ENCODE assay signal across 8 cellular contexts in genomic region chr2:239240480-239240881, GRCh38.
DNase-seq lines count a peak whose midpoint lies in the region; ATAC-seq, FAIRE-seq and TF ChIP-seq lines count a peak whose summit lies in the region.

No MANE protein-coding gene starts in this region.

- H3K9me3 Mint-ChIP-seq in endodermal cell, result no peaks in the 10 kb centered on the region

- FAIRE-seq in HepG2 (lab: Jason Lieb, UNC), result no peak

- no peak overlapping the region for H2AFZ ChIP-seq in HepG2 (ENCODE audit: low read length)

- intact Hi-C loops in HepG2 (cut with micrococcal nuclease; ENCODE audit: unreplicated experiment), result no loop called here

- H3K4me3 Mint-ChIP-seq in endodermal cell, result no peak overlapping the region

- no peak for TF ChIP-seq EP300 in HepG2 (IDR thresholded peaks at IDR 0.05; ENCODE audit: low read depth in 2 of 2, low read length in 2 of 2)
- no peak for TF ChIP-seq EP300 in HepG2 (CRISPR knock-in tag; IDR thresholded peaks at IDR 0.05; ENCODE audit: borderline replicate concordance)

- no peaks in the 10 kb centered on the region for H3K9me3 ChIP-seq in liver (ENCODE audit: control insufficient read depth in 4 of 4, low read length in 3 of 4)
- H3K9me3 ChIP-seq in HepG2 (ENCODE audit: low read length), result no peaks in the 10 kb centered on the region
- no peaks in the 10 kb centered on the region for H3K9me3 ChIP-seq in endodermal cell (ENCODE audit: control insufficient read depth, low read length)
- H3K9me3 ChIP-seq in muscle layer of duodenum (ENCODE audit: control insufficient read depth in 1 of 2, low read length in 2 of 2), result no peaks in the 10 kb centered on the region

- TF ChIP-seq POLR2A in HepG2 (IDR thresholded peaks at IDR 0.05; ENCODE audit: insufficient read depth in 1 of 2, low read depth in 2 of 2, low read length in 2 of 2), result no peak

- H3K4me1 ChIP-seq in liver (ENCODE audit: control insufficient read depth in 4 of 4, insufficient read depth in 4 of 4, low read length in 3 of 4) (peaks cover 21 to 44% (median 36%) of the 10 kb centered on the region in 4 donors), HepG2 (ENCODE audit: insufficient read depth, low read length) (no peaks in the 10 kb centered on the region), endodermal cell (ENCODE audit: control insufficient read depth, insufficient read depth, low read length) (peaks cover 5% of the 10 kb centered on the region), muscle layer of duodenum (ENCODE audit: control insufficient read depth in 1 of 2, insufficient read depth in 2 of 2, low read length in 2 of 2) (peaks cover 5 to 53% of the 10 kb centered on the region in 2 donors)

- H3K4me3 ChIP-seq in liver (ENCODE audit: low read depth in 1 of 3, low read length in 3 of 3) (no peak overlapping the region), HepG2 (replicated peaks in 1 of 3; ENCODE audit: insufficient read depth in 1 of 3, low read depth in 2 of 3, low read length in 3 of 3) (no peak overlapping the region), endodermal cell (ENCODE audit: low read length) (no peak overlapping the region), muscle layer of duodenum (ENCODE audit: low read depth in 1 of 2, low read length in 2 of 2) (peak overlapping the region; percentile 18 to 32)

- H3K27me3 ChIP-seq in liver (ENCODE audit: control insufficient read depth in 4 of 4, insufficient read depth in 4 of 4, low read length in 3 of 4) (no peaks in the 10 kb centered on the region), HepG2 (ENCODE audit: control insufficient read depth in 1 of 2, insufficient read depth in 2 of 2, low read length in 2 of 2) (no peaks in the 10 kb centered on the region), endodermal cell (ENCODE audit: control insufficient read depth, insufficient read depth, low read length, poor library complexity, severe bottlenecking) (no peaks in the 10 kb centered on the region), muscle layer of duodenum (ENCODE audit: low read depth, low read length) (no peaks in the 10 kb centered on the region)

- H4K20me1 ChIP-seq in HepG2 (ENCODE audit: insufficient read depth, low read length), result peaks cover 3% of the 10 kb centered on the region; the same call in 1 of the 2 replicates

- ATAC-seq in HepG2 (no peak), HG03135 (IDR thresholded peaks at IDR 0.05; ENCODE audit: unreplicated experiment) (no peak)

- in situ Hi-C loops in HepG2 (cut with HindIII; ENCODE audit: extremely low pct_ligation_motif_present, low pct_unique_long_range_greater_than_20kb), result no loop called here

- DNase-seq in HepG2 (ENCODE audit: low spot score), result no peak
- peak; percentile 33 for DNase-seq in endodermal cell
- DNase-seq in ureter (ENCODE audit: low spot score), result peak; percentile 59
- no peak for DNase-seq in T-helper 9 cell
- DNase-seq in cerebellum (ENCODE audit: low spot score), result no peak

- peaks cover 3% of the 10 kb centered on the region for H3K79me2 ChIP-seq in HepG2 (ENCODE audit: insufficient read depth, low read length)

- H3K9ac ChIP-seq in liver (ENCODE audit: low read depth in 1 of 2, low read length in 2 of 2) (no peak overlapping the region), HepG2 (ENCODE audit: insufficient read depth, low read depth, low read length) (no peak overlapping the region), endodermal cell (ENCODE audit: extremely low read depth, low read length, poor library complexity, severe bottlenecking) (no peak overlapping the region)

- WGBS in liver, result 56% methylated on average over 14 of the region's 14 CpGs
- 94% methylated on average over 14 of the region's 14 CpGs for WGBS in HepG2 (ENCODE audit: low lambda C conversion rate)
- 93 to 97% methylated on average over 12 to 14 of the region's 14 CpGs for WGBS in endodermal cell (ENCODE audit: insufficient coverage in 1 of 2, insufficient read length in 1 of 2), 2 experiments

- no peaks in the 10 kb centered on the region for H3K36me3 Mint-ChIP-seq in endodermal cell (ENCODE audit: low read depth)

- no peak overlapping the region for H3K4me2 ChIP-seq in HepG2 (ENCODE audit: low read depth, low read length)

- BruUV-seq in HepG2 (replicated peaks; lab: Mats Ljungman, UMichigan), result no TSS peak

- H3K27me3 Mint-ChIP-seq in endodermal cell (ENCODE audit: insufficient read depth), result no peaks in the 10 kb centered on the region

- CTCF ChIA-PET in HepG2 (lab: Yijun Ruan, JAX; ENCODE audit: low intra/inter-chr PET ratio, low total read pairs), result no interaction called here

- H3K4me1 Mint-ChIP-seq in endodermal cell, result peaks cover 8% of the 10 kb centered on the region

- H3K27ac ChIP-seq in liver (ENCODE audit: low read depth in 1 of 2, low read length in 2 of 2) (peak overlapping the region; percentile 46 to 62), HepG2 (ENCODE audit: extremely low read length, insufficient read depth, low read length) (no peak overlapping the region), endodermal cell (ENCODE audit: low read depth, low read length) (peak overlapping the region; percentile 84), muscle layer of duodenum (ENCODE audit: low read length) (no peak overlapping the region)

- TF ChIP-seq CTCF in liver (IDR thresholded peaks at IDR 0.05; ENCODE audit: low read depth, low read length, missing input control) (no peak), HepG2 (CRISPR knock-in tag; IDR thresholded peaks at IDR 0.05) (no peak), endodermal cell (conservative IDR thresholded peaks at IDR 0.05) (no peak)

- no peaks in the 10 kb centered on the region for H3K36me3 ChIP-seq in liver (ENCODE audit: control insufficient read depth in 4 of 4, insufficient read depth in 3 of 4, low read depth in 1 of 4, low read length in 3 of 4)
- no peaks in the 10 kb centered on the region for H3K36me3 ChIP-seq in HepG2 (replicated peaks in 1 of 2; ENCODE audit: control insufficient read depth in 1 of 2, insufficient read depth in 2 of 2, low read length in 2 of 2)
- H3K36me3 ChIP-seq in endodermal cell (ENCODE audit: control insufficient read depth, insufficient read depth, low read length), result no peaks in the 10 kb centered on the region
- no peaks in the 10 kb centered on the region for H3K36me3 ChIP-seq in muscle layer of duodenum (ENCODE audit: control insufficient read depth in 1 of 2, insufficient read depth in 2 of 2, low read length in 2 of 2)

- TF ChIP-seq RAD21 in liver (IDR thresholded peaks at IDR 0.05), result peak in 1 of 2 donors; percentile 18
- no peak for TF ChIP-seq RAD21 in HepG2 (CRISPR knock-in tag; IDR thresholded peaks at IDR 0.05)

- POLR2A ChIA-PET in HepG2 (lab: Yijun Ruan, JAX), result no interaction called here

- H3K27ac Mint-ChIP-seq in endodermal cell, result no peak overlapping the region

TF ChIP-seq in liver, 16 proteins besides CTCF, POLR2A, EP300 and RAD21:
- TF ChIP-seq SP1 (IDR thresholded peaks at IDR 0.05), result peak; percentile 17
- no peak for TF ChIP-seq YY1 (IDR thresholded peaks at IDR 0.05)

TF ChIP-seq in HepG2, 621 proteins besides CTCF, POLR2A, EP300 and RAD21 (continues in another document):
- TF ChIP-seq ZBTB1 (CRISPR knock-in tag; IDR thresholded peaks at IDR 0.05; ENCODE audit: borderline replicate concordance) (no peak), ZNF713 (CRISPR knock-in tag; IDR thresholded peaks at IDR 0.05) (no peak), KIAA2018 (CRISPR knock-in tag; IDR thresholded peaks at IDR 0.05; ENCODE audit: borderline replicate concordance) (no peak)

Comparison
In these comparisons a context has a peak if more than half of its experiments do, and no peak if none do; other contexts are left out.
1. H3K27ac ChIP-seq: peak in liver (2 of 2) and endodermal cell (single experiment); none in HepG2 (single experiment) and muscle layer of duodenum (single experiment).
2. H3K4me3 ChIP-seq: peak in muscle layer of duodenum (2 of 2); none in liver (0 of 3), HepG2 (0 of 3) and endodermal cell (single experiment).
3. DNase-seq: peak in endodermal cell (single experiment) and ureter (single experiment); none in HepG2 (single experiment), T-helper 9 cell (single experiment) and cerebellum (single experiment).